1 cellular context compared by ENCODE assay signal in the genomic region with DNA sequence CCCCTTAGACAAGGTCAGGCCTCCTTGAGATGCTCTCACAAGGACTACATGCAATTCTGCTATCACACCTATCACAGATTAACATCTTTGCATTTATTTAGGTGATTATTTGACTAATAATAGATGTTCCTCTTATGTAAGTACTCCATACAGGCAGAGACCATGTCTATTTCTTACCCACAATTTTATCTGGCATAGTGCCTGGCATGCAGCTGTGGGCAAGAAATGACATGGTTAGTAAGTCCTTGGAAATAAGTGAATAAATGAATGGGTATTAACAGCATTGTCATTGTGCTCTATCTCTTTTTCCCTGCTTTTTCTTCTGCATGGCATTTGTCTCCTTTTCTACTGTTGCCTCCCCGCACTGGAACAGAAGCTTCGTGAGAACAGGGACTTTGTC.
TF ChIP-seq lines count a peak whose summit lies in the region.

No MANE protein-coding gene starts in this region.

TF ChIP-seq in GM12878, 131 proteins besides CTCF, POLR2A, EP300 and RAD21:
- no peak for TF ChIP-seq SUZ12 (IDR thresholded peaks at IDR 0.05; ENCODE audit: unreplicated experiment)
- no peak for TF ChIP-seq NRF1 (conservative IDR thresholded peaks at IDR 0.05; ENCODE audit: low read depth, low read length)
- TF ChIP-seq KAT2A (conservative IDR thresholded peaks at IDR 0.05; ENCODE audit: control insufficient read depth, low read depth, low read length), result no peak
- TF ChIP-seq ZNF24 (IDR thresholded peaks at IDR 0.05), result 0 out of 2 replicates have a peak, but pooled peaks have one; percentile 12
- no peak for TF ChIP-seq CREM (IDR thresholded peaks at IDR 0.05; ENCODE audit: low read depth)
